In genomic region chr16:21684199-21684598, GRCh38 we compare ENCODE assay signal across 8 cellular contexts. TPM values are rescaled to one million over a fixed set of nuclear protein-coding genes. Genes with fewer than 3 reads are reported as not detected.
DNase-seq lines count a peak whose midpoint lies in the region; ATAC-seq and TF ChIP-seq lines count a peak whose summit lies in the region.

No MANE protein-coding gene starts in this region.

- DNase-seq in activated effector memory CD4-positive, alpha-beta T cell treated with anti-CD3 and anti-CD28 coated beads, Interleukin-2, amount 50 U/mL, for 16 hours: peak; percentile 73
- DNase-seq in activated effector memory CD4-positive, alpha-beta T cell treated with Interleukin-2 at 50 U/mL for 16 hours: no peak
- DNase-seq in SJCRH30 (peak; percentile 35 to 66), epithelial cell of proximal tubule (ENCODE audit: low read depth) (no peak)
- DNase-seq in stimulated activated effector memory CD8-positive, alpha-beta T cell treated with anti-CD3 and anti-CD28 coated beads, Interleukin-12 subunit alpha, Interleukin-12 subunit beta, amount 100 ng/mL, for 72 hours (ENCODE audit: low spot score in 2 of 2): peak; percentile 21 to 69

- peak; percentile 66 for TF ChIP-seq CTCF in epithelial cell of proximal tubule (conservative IDR thresholded peaks at IDR 0.05; ENCODE audit: low read depth, low read length)

- no peaks in the 10 kb centered on the region for H3K4me1 ChIP-seq in SJCRH30

- H3K4me3 ChIP-seq in SJCRH30 (no peak overlapping the region), epithelial cell of proximal tubule (ENCODE audit: low read depth, low read length) (no peak overlapping the region)

- no peaks in the 10 kb centered on the region for H3K36me3 ChIP-seq in SJCRH30

- no peaks in the 10 kb centered on the region for H3K27me3 ChIP-seq in SJCRH30

- ATAC-seq in stimulated activated effector memory CD8-positive, alpha-beta T cell treated with anti-CD3 and anti-CD28 coated beads, Interleukin-12 subunit alpha, Interleukin-12 subunit beta, amount 100 ng/mL, for 72 hours: no peak
- ATAC-seq in GM21381 (IDR thresholded peaks at IDR 0.05; ENCODE audit: unreplicated experiment) (no peak), HG03442 (IDR thresholded peaks at IDR 0.05; ENCODE audit: unreplicated experiment) (no peak), HG02610 (IDR thresholded peaks at IDR 0.05; ENCODE audit: unreplicated experiment) (no peak)

- no peaks in the 10 kb centered on the region for H3K9me3 ChIP-seq in SJCRH30 (replicated peaks)

- H3K36me3 Mint-ChIP-seq in stimulated activated effector memory CD8-positive, alpha-beta T cell treated with anti-CD3 and anti-CD28 coated beads, Interleukin-12 subunit alpha, Interleukin-12 subunit beta, amount 100 ng/mL, for 72 hours: no peaks in the 10 kb centered on the region

- peaks cover 5% of the 10 kb centered on the region for H3K4me1 Mint-ChIP-seq in stimulated activated effector memory CD8-positive, alpha-beta T cell treated with anti-CD3 and anti-CD28 coated beads, Interleukin-12 subunit alpha, Interleukin-12 subunit beta, amount 100 ng/mL, for 72 hours

- no peaks in the 10 kb centered on the region for H3K9me3 Mint-ChIP-seq in stimulated activated effector memory CD8-positive, alpha-beta T cell treated with anti-CD3 and anti-CD28 coated beads, Interleukin-12 subunit alpha, Interleukin-12 subunit beta, amount 100 ng/mL, for 72 hours

- no peak overlapping the region for H3K27ac ChIP-seq in SJCRH30

- no peak overlapping the region for H3K27ac Mint-ChIP-seq in stimulated activated effector memory CD8-positive, alpha-beta T cell treated with anti-CD3 and anti-CD28 coated beads, Interleukin-12 subunit alpha, Interleukin-12 subunit beta, amount 100 ng/mL, for 72 hours

- no peak overlapping the region for H3K4me3 Mint-ChIP-seq in stimulated activated effector memory CD8-positive, alpha-beta T cell treated with anti-CD3 and anti-CD28 coated beads, Interleukin-12 subunit alpha, Interleukin-12 subunit beta, amount 100 ng/mL, for 72 hours

RNA-seq across cellular contexts. Expression of gene OTOA, which starts 20.4 kb away (rescaled TPM):
- 0.08 TPM in 1 of 2 replicates, not detected in the other for total RNA-seq in SJCRH30 (2014; rRNA removed; shearing (Covaris generic))
- not detected in 2 replicates for total RNA-seq in epithelial cell of proximal tubule

RNA-seq across cellular contexts. Expression of gene IGSF6, which starts 31.8 kb away (rescaled TPM):
- total RNA-seq in SJCRH30 (2014; rRNA removed; shearing (Covaris generic)): not detected in 2 replicates
- not detected in 2 replicates for total RNA-seq in epithelial cell of proximal tubule

Comparison
In these comparisons a context has a peak if more than half of its experiments do, and no peak if none do; other contexts are left out.
1. DNase-seq: peak in activated effector memory CD4-positive, alpha-beta T cell treated with anti-CD3 and anti-CD28 coated beads, Interleukin-2, amount 50 U/mL, for 16 hours (single experiment), SJCRH30 (2 of 2) and stimulated activated effector memory CD8-positive, alpha-beta T cell treated with anti-CD3 and anti-CD28 coated beads, Interleukin-12 subunit alpha, Interleukin-12 subunit beta, amount 100 ng/mL, for 72 hours (2 of 2); none in activated effector memory CD4-positive, alpha-beta T cell treated with Interleukin-2 at 50 U/mL for 16 hours (single experiment) and epithelial cell of proximal tubule (single experiment).